8 cellular contexts compared by ENCODE assay signal in the genomic region with DNA sequence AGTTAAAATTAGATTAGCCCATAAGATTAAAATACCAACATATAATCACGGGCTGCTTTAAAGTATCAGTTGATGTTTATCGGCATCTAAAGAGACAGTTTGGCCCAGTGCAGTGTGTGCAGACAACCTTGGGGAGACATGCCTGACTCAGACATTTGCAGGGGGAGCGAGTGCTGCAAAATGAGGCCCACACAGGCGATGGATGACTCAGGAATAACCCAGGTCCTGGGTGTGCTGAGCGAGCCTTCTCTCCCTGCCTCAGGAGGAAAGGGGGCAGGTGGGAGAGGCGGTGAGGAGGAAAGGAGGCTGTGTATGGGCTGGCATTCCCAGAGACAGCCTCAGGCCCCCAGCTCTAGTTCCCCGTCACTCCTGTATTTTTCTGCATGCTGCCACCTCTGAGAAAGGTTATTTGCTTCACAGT. TPM values are rescaled to one million over a fixed set of nuclear protein-coding genes. Genes with fewer than 3 reads are reported as not detected.
A peak's percentile ranks its signal among the peaks of the same experiment; 100 is the strongest.
DNase-seq lines count a peak whose midpoint lies in the region; ATAC-seq, FAIRE-seq and TF ChIP-seq lines count a peak whose summit lies in the region.
"Had no signal": no experiment of that assay in that cellular context is flagged by ENCODE, and none has a peak within 500 bp of the region (broad histone marks: within the 10 kb centered on the region; RNA-seq: fewer than 3 reads in every experiment).

No MANE protein-coding gene starts in this region.

- 0 out of 2 replicates have a peak overlapping the region, but pooled peaks have one; percentile 38 for H3K9ac ChIP-seq in HUES48 (ENCODE audit: low read depth, low read length)
- peak overlapping the region; percentile 8 to 84; a peak in 3 of 4 replicates for H3K9ac ChIP-seq in K562 (ENCODE audit: insufficient read depth in 1 of 2, low read depth in 2 of 2, low read length in 2 of 2)

- 0 out of 2 replicates have a peak, but pooled peaks have one; percentile 41 for TF ChIP-seq EP300 in K562 (IDR thresholded peaks at IDR 0.05; ENCODE audit: low read length)

- no peak for TF ChIP-seq CTCF in K562 (IDR thresholded peaks at IDR 0.05 in 2 of 3, conservative IDR thresholded peaks at IDR 0.05 in 1 of 3; ENCODE audit: insufficient read depth in 2 of 3, low read depth in 1 of 3, low read length in 3 of 3)
- no peak for TF ChIP-seq CTCF in thoracic aorta (IDR thresholded peaks at IDR 0.05)
- TF ChIP-seq CTCF in GM10266 (IDR thresholded peaks at IDR 0.05; ENCODE audit: control insufficient read depth, insufficient read depth, low read depth, missing control alignments), result no peak

- no peaks in the 10 kb centered on the region for H3K9me3 Mint-ChIP-seq in activated T-helper 2 cell treated with anti-CD3 and anti-CD28 coated beads, Interferon-gamma antibody, Interleukin-2, Interleukin-4, amounts not matched to agents 10 μg/mL and 5 μg/mL and 100 μg/mL, durations not matched to agents 14 hours and 24 hours and 36 hours

- peak overlapping the region; percentile 40; the same call in 1 of the 2 replicates for H2AFZ ChIP-seq in K562 (ENCODE audit: low read depth, low read length)

- WGBS in K562 (ENCODE audit: insufficient coverage, low coverage, missing lambda C conversion rate), result 20% methylated on average over 7 of the region's 7 CpGs

- peak overlapping the region; percentile 22 for H3K27ac ChIP-seq in HUES48 (ENCODE audit: low read depth, low read length)
- peak overlapping the region; percentile 62; the same call in 2 of the 3 replicates for H3K27ac ChIP-seq in K562 (ENCODE audit: extremely low read depth, low read depth, low read length)
- H3K27ac ChIP-seq in thoracic aorta, result peak overlapping the region; percentile 87 to 91

- FAIRE-seq in K562 (lab: Jason Lieb, UNC), result peak; percentile 90

- H3K27ac Mint-ChIP-seq in activated T-helper 2 cell treated with anti-CD3 and anti-CD28 coated beads, Interferon-gamma antibody, Interleukin-2, Interleukin-4, amounts not matched to agents 10 μg/mL and 5 μg/mL and 100 μg/mL, durations not matched to agents 14 hours and 24 hours and 36 hours, result no peak overlapping the region

- in situ Hi-C loops in K562 (cut with MboI), result no loop called here

- H3K27me3 ChIP-seq in HUES48 (ENCODE audit: control insufficient read depth, insufficient read depth, low read length) (no peaks in the 10 kb centered on the region), K562 (ENCODE audit: control insufficient read depth in 2 of 2, insufficient read depth in 2 of 2, low read length in 2 of 2) (no peaks in the 10 kb centered on the region), thoracic aorta (replicated peaks; ENCODE audit: insufficient read depth) (no peaks in the 10 kb centered on the region)

- no peak overlapping the region for H3K4me3 Mint-ChIP-seq in activated T-helper 2 cell treated with anti-CD3 and anti-CD28 coated beads, Interferon-gamma antibody, Interleukin-2, Interleukin-4, amounts not matched to agents 10 μg/mL and 5 μg/mL and 100 μg/mL, durations not matched to agents 14 hours and 24 hours and 36 hours (ENCODE audit: low read depth)

- DNase-seq in K562 (ENCODE audit: extremely low read depth in 1 of 4, low spot score in 3 of 4) (peak; percentile 65 to 81 (median 74)), kidney tubule cell (ENCODE audit: low spot score) (peak; percentile 82), thoracic aorta (ENCODE audit: low spot score) (peak; percentile 36), GM10266 (ENCODE audit: extremely low spot score) (no peak), NCI-H510A treated with DMSO at 0.1 percent for 48 hours (lab: John Stamatoyannopoulos, UW) (no peak)
- no peak for DNase-seq in activated T-helper 2 cell treated with anti-CD3 and anti-CD28 coated beads, Interferon-gamma antibody, Interleukin-2, Interleukin-4, amounts not matched to agents 10 μg/mL and 5 μg/mL and 100 μg/mL, durations not matched to agents 14 hours and 24 hours and 36 hours (ENCODE audit: low spot score)
- DNase-seq: stimulated activated CD4-positive, alpha-beta T cell treated with anti-CD3 and anti-CD28 coated beads, Interleukin-4, amount 100 ng/mL, for 1 hour had no signal

- H3K9me3 ChIP-seq in HUES48 (ENCODE audit: control insufficient read depth, insufficient read depth, low read length) (no peaks in the 10 kb centered on the region), K562 (replicated peaks; ENCODE audit: control insufficient read depth, insufficient read depth, low read depth, low read length) (0 out of 2 replicates have a peak, but pooled peaks cover 4% of the 10 kb centered on the region), thoracic aorta (no peaks in the 10 kb centered on the region)

- H3K36me3 Mint-ChIP-seq in activated T-helper 2 cell treated with anti-CD3 and anti-CD28 coated beads, Interferon-gamma antibody, Interleukin-2, Interleukin-4, amounts not matched to agents 10 μg/mL and 5 μg/mL and 100 μg/mL, durations not matched to agents 14 hours and 24 hours and 36 hours (ENCODE audit: low read depth), result peaks cover 14% of the 10 kb centered on the region

- CTCF ChIA-PET in K562 (lab: Yijun Ruan, JAX; ENCODE audit: low intra/inter-chr PET ratio), result no interaction called here

- ATAC-seq in K562, result peak; percentile 80
- ATAC-seq in thoracic aorta (ENCODE audit: insufficient number of reproducible peaks, low FRiP score, low read depth), result no peak

- TF ChIP-seq RAD21 in K562 (CRISPR knock-in tag; conservative IDR thresholded peaks at IDR 0.05 in 1 of 2, IDR thresholded peaks at IDR 0.05 in 1 of 2), result no peak

- peaks cover 21% of the 10 kb centered on the region for H3K4me1 Mint-ChIP-seq in activated T-helper 2 cell treated with anti-CD3 and anti-CD28 coated beads, Interferon-gamma antibody, Interleukin-2, Interleukin-4, amounts not matched to agents 10 μg/mL and 5 μg/mL and 100 μg/mL, durations not matched to agents 14 hours and 24 hours and 36 hours (ENCODE audit: low read depth)

- no peak for TF ChIP-seq POLR2A in K562 (conservative IDR thresholded peaks at IDR 0.05)

- H4K20me1 ChIP-seq in K562 (replicated peaks; ENCODE audit: control insufficient read depth, insufficient read depth, low read length), result no peaks in the 10 kb centered on the region

- no peaks in the 10 kb centered on the region for H3K9me1 ChIP-seq in K562 (ENCODE audit: control insufficient read depth, insufficient read depth, low read length)

- POLR2A ChIA-PET in K562 (lab: Yijun Ruan, JAX), result interaction anchor here (0.5 to 15.5 kb wide), 9 partner anchors 8 to 169 kb away, joined by 3 to 380 read pairs (median 4); partner anchors contain the start of gene SLC9A1

- H3K4me3 ChIP-seq in HUES48 (ENCODE audit: low read depth, low read length) (no peak overlapping the region), K562 (no peak overlapping the region), thoracic aorta (no peak overlapping the region)

- H3K4me2 ChIP-seq in K562 (ENCODE audit: insufficient read depth, low read length), result peak overlapping the region; percentile 30; the same call in 1 of the 2 replicates

- no peaks in the 10 kb centered on the region for H3K36me3 ChIP-seq in HUES48 (ENCODE audit: control insufficient read depth, insufficient read depth, low read length)
- H3K36me3 ChIP-seq in K562 (ENCODE audit: control insufficient read depth, insufficient read depth, low read length), result no peaks in the 10 kb centered on the region
- peaks cover 2% of the 10 kb centered on the region for H3K36me3 ChIP-seq in thoracic aorta

- BruUV-seq in K562 (replicated peaks; lab: Mats Ljungman, UMichigan), result no TSS peak

- peaks cover 13% of the 10 kb centered on the region; the same call in 1 of the 3 replicates for H3K79me2 ChIP-seq in K562 (ENCODE audit: control insufficient read depth, insufficient read depth, low read length)

- intact Hi-C loops in K562 (cut with micrococcal nuclease), result no loop called here
- intact Hi-C loops in activated T-helper 2 cell treated with anti-CD3 and anti-CD28 coated beads, Interferon-gamma antibody, Interleukin-2, Interleukin-4, amounts not matched to agents 10 μg/mL and 5 μg/mL and 100 μg/mL, durations not matched to agents 14 hours and 24 hours and 36 hours (cut with micrococcal nuclease), result no loop called here

- H3K4me1 ChIP-seq in HUES48 (ENCODE audit: control insufficient read depth, insufficient read depth, low read length), result peaks cover 33% of the 10 kb centered on the region
- peaks cover 13% of the 10 kb centered on the region in 2 experiments for H3K4me1 ChIP-seq in K562 (replicated peaks in 1 of 2; ENCODE audit: control insufficient read depth in 2 of 2, insufficient read depth in 2 of 2, low read length in 2 of 2)
- H3K4me1 ChIP-seq in thoracic aorta (ENCODE audit: control insufficient read depth in 1 of 2, low read depth in 2 of 2), result peaks cover 25 to 65% of the 10 kb centered on the region in 2 donors

- H3K27me3 Mint-ChIP-seq in activated T-helper 2 cell treated with anti-CD3 and anti-CD28 coated beads, Interferon-gamma antibody, Interleukin-2, Interleukin-4, amounts not matched to agents 10 μg/mL and 5 μg/mL and 100 μg/mL, durations not matched to agents 14 hours and 24 hours and 36 hours (ENCODE audit: low read depth), result no peaks in the 10 kb centered on the region

TF ChIP-seq in K562, 482 proteins besides CTCF, POLR2A, EP300 and RAD21 (continues in another document):
- TF ChIP-seq MXI1 (IDR thresholded peaks at IDR 0.05; ENCODE audit: low read depth, low read length), result no peak

RNA-seq across cellular contexts. Expression of gene SLC9A1, which starts 9.0 kb away (rescaled TPM):
- total RNA-seq in K562 (2011; cell fraction: chromatin; rRNA removed; ENCODE audit: low replicate concordance), result 17.2 and 40.8 TPM in 2 replicates
- total RNA-seq in K562 (2011; cell fraction: nucleolus; rRNA removed), result 19.7 and 20.2 TPM in 2 replicates
- 24.2 and 34.4 TPM in 2 replicates for total RNA-seq in K562 (2011; cell fraction: nucleoplasm; rRNA removed)
- total RNA-seq in K562 (2014; rRNA removed) (1.8 and 2.9 TPM in 2 replicates), K562 (2014; rRNA removed; fragmentation: Illumina TruSeq; extraction: Trizol) (1.1 and 2.0 TPM in 2 replicates), K562 (2015; rRNA removed; fragmentation: Illumina TruSeq; extraction: Trizol) (3.4 and 3.8 TPM in 2 replicates), K562 (2021) (12.7 and 13.6 TPM in 2 replicates), thoracic aorta (10 to 100 TPM; 12.3 to 36.3 TPM)
- polyA plus RNA-seq in K562 (2011; rRNA removed) (1.5 and 4.5 TPM in 2 replicates), K562 (2014; fragmentation: Illumina TruSeq; extraction: Trizol) (14.4 and 16.6 TPM in 2 replicates), K562 (2014; fragmentation: Nextera tagmentation; extraction: Ambion mirVana) (1 to 10 TPM in 1 of 2 experiments, under 1 TPM in 1; 0.59 to 1.0 TPM), K562 (2014; rRNA removed) (5.2 and 5.7 TPM in 2 replicates)
- 2.0 and 4.6 TPM in 2 replicates for polyA plus RNA-seq in K562 (2011; cell fraction: cytosol; rRNA removed)
- polyA plus RNA-seq in K562 (2011; cell fraction: nucleus; rRNA removed), result 13.2 and 13.4 TPM in 2 replicates
- 11.6 and 12.8 TPM in 2 replicates for polyA plus RNA-seq in K562 (2012)
- polyA minus RNA-seq in K562 (2011; rRNA and poly(A)+ RNA removed), result 3.3 and 3.4 TPM in 2 replicates
- polyA minus RNA-seq in K562 (2011; cell fraction: cytosol; rRNA and poly(A)+ RNA removed), result 4.0 and 7.6 TPM in 2 replicates
- 3.8 and 5.0 TPM in 2 replicates for polyA minus RNA-seq in K562 (2011; cell fraction: nucleus; rRNA and poly(A)+ RNA removed)
- total RNA-seq in activated T-helper 2 cell treated with anti-CD3 and anti-CD28 coated beads, Interferon-gamma antibody, Interleukin-2, Interleukin-4, amounts not matched to agents 10 μg/mL and 5 μg/mL and 100 μg/mL, durations not matched to agents 14 hours and 24 hours and 36 hours, result 23.7 and 27.2 TPM in 2 replicates

Comparison
In these comparisons a context has a peak if more than half of its experiments do, and no peak if none do; other contexts are left out.
1. H3K27ac ChIP-seq: peak in every context shown above with its lines; median percentile 89 in thoracic aorta; 62 in K562; 22 in HUES48.
2. DNase-seq: peak in K562 (4 of 4), kidney tubule cell (single experiment) and thoracic aorta (single experiment); none in activated T-helper 2 cell treated with anti-CD3 and anti-CD28 coated beads, Interferon-gamma antibody, Interleukin-2, Interleukin-4, amounts not matched to agents 10 μg/mL and 5 μg/mL and 100 μg/mL, durations not matched to agents 14 hours and 24 hours and 36 hours (single experiment), GM10266 (single experiment) and NCI-H510A treated with DMSO at 0.1 percent for 48 hours (single experiment).